25 cellular contexts compared by ENCODE assay signal in the genomic region with DNA sequence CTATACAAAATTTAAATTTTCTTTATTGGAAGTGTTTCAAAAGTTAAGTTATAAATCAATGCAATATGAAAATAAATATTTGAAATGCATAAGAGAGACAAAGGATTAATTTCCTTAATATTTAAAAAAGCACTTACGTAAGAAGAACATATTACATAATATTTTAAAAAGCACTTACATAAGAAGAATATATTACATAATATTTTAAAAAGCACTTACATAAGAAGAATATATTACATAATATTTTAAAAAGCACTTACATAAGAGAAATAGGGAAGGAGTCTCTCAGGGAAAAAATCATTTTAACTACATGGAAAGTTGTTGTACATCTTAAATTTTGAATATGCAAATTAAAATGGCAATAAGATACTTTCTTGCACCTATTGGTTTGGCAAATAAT. TPM values are rescaled to one million over a fixed set of nuclear protein-coding genes. Genes with fewer than 3 reads are reported as not detected.
A peak's percentile ranks its signal among the peaks of the same experiment; 100 is the strongest.
DNase-seq lines count a peak whose midpoint lies in the region; ATAC-seq, FAIRE-seq and TF ChIP-seq lines count a peak whose summit lies in the region.
"Had no signal": no experiment of that assay in that cellular context is flagged by ENCODE, and none has a peak within 500 bp of the region (broad histone marks: within the 10 kb centered on the region; RNA-seq: fewer than 3 reads in every experiment).

No MANE protein-coding gene starts in this region.

- no TSS peak for BruUV-seq in K562 (replicated peaks; lab: Mats Ljungman, UMichigan)

- POLR2A ChIA-PET in K562 (lab: Yijun Ruan, JAX) = no interaction called here

- no peak overlapping the region for H3K9ac ChIP-seq in K562 (ENCODE audit: insufficient read depth in 1 of 2, low read depth in 2 of 2, low read length in 2 of 2)
- H3K9ac ChIP-seq: GM23248 had no signal

- CTCF ChIA-PET in K562 (lab: Yijun Ruan, JAX; ENCODE audit: low intra/inter-chr PET ratio) = no interaction called here

- in situ Hi-C loops in K562 (cut with MboI) = no loop called here

- H3K27me3 ChIP-seq in K562 (ENCODE audit: control insufficient read depth in 2 of 2, insufficient read depth in 2 of 2, low read length in 2 of 2) = no peaks in the 10 kb centered on the region
- H3K27me3 ChIP-seq in small intestine (ENCODE audit: control insufficient read depth in 2 of 2, insufficient read depth in 2 of 2, low read length in 2 of 2) = no peaks in the 10 kb centered on the region
- H3K27me3 ChIP-seq: BE2C had no signal

- H3K4me2 ChIP-seq in K562 (ENCODE audit: insufficient read depth, low read length) = no peak overlapping the region

- H3K4me3 ChIP-seq in K562 (no peak overlapping the region), small intestine (ENCODE audit: low read depth in 1 of 2, low read length in 2 of 2) (no peak overlapping the region)
- H3K4me3 ChIP-seq: GM23248, HAP-1 had no signal

- FAIRE-seq in K562 (lab: Jason Lieb, UNC) = no peak
- FAIRE-seq in islet of Langerhans (lab: Jason Lieb, UNC) = peak; percentile 91
- peak; percentile 98 for FAIRE-seq in small intestine (lab: Jason Lieb, UNC)
- FAIRE-seq: GM12892, GM18507, HTR-8/SVneo had no signal

- intact Hi-C loops in K562 (cut with micrococcal nuclease) = no loop called here

- no peak overlapping the region for H3K27ac ChIP-seq in K562 (ENCODE audit: extremely low read depth, low read depth, low read length)
- no peak overlapping the region for H3K27ac ChIP-seq in small intestine (ENCODE audit: low read depth in 1 of 2, low read length in 1 of 2)
- H3K27ac ChIP-seq: GM23248 had no signal

- H3K9me3 ChIP-seq in K562 (replicated peaks; ENCODE audit: control insufficient read depth, insufficient read depth, low read depth, low read length) = no peaks in the 10 kb centered on the region
- no peaks in the 10 kb centered on the region for H3K9me3 ChIP-seq in small intestine (ENCODE audit: control insufficient read depth, low read depth)
- H3K9me3 ChIP-seq: BE2C, HAP-1 had no signal

- H3K36me3 ChIP-seq in K562 (ENCODE audit: control insufficient read depth, insufficient read depth, low read length) (no peaks in the 10 kb centered on the region), small intestine (ENCODE audit: control insufficient read depth in 2 of 2, insufficient read depth in 2 of 2, low read length in 2 of 2) (no peaks in the 10 kb centered on the region)
- H3K36me3 ChIP-seq: BE2C, HAP-1 had no signal

- no peaks in the 10 kb centered on the region for H4K20me1 ChIP-seq in K562 (replicated peaks; ENCODE audit: control insufficient read depth, insufficient read depth, low read length)

- no peak for TF ChIP-seq EP300 in K562 (IDR thresholded peaks at IDR 0.05; ENCODE audit: low read length)

- no peak for TF ChIP-seq RAD21 in K562 (CRISPR knock-in tag; conservative IDR thresholded peaks at IDR 0.05 in 1 of 2, IDR thresholded peaks at IDR 0.05 in 1 of 2)

- TF ChIP-seq CTCF in K562 (IDR thresholded peaks at IDR 0.05 in 2 of 3, conservative IDR thresholded peaks at IDR 0.05 in 1 of 3; ENCODE audit: insufficient read depth in 2 of 3, low read depth in 1 of 3, low read length in 3 of 3) (no peak), GM10266 (IDR thresholded peaks at IDR 0.05; ENCODE audit: control insufficient read depth, insufficient read depth, low read depth, missing control alignments) (no peak)

- H3K9me1 ChIP-seq in K562 (ENCODE audit: control insufficient read depth, insufficient read depth, low read length) = no peaks in the 10 kb centered on the region

- H2AFZ ChIP-seq in K562 (ENCODE audit: low read depth, low read length) = no peak overlapping the region
- H2AFZ ChIP-seq: GM23248 had no signal

- H3K4me1 ChIP-seq in K562 (replicated peaks in 1 of 2; ENCODE audit: control insufficient read depth in 2 of 2, insufficient read depth in 2 of 2, low read length in 2 of 2) (peaks cover 0 to 16% of the 10 kb centered on the region in 2 experiments; a peak in 2 of 5 replicates), small intestine (ENCODE audit: control insufficient read depth in 2 of 2, insufficient read depth in 1 of 2, low read depth in 1 of 2, low read length in 1 of 2) (no peaks in the 10 kb centered on the region)
- H3K4me1 ChIP-seq: BE2C had no signal

- no peak for TF ChIP-seq POLR2A in K562 (conservative IDR thresholded peaks at IDR 0.05)

- WGBS in K562 (ENCODE audit: insufficient coverage, low coverage, missing lambda C conversion rate) = 57% methylated on average over 1 of the region's 1 CpG
- 77 to 92% (median 89%) methylated on average over 1 of the region's 1 CpG for WGBS in small intestine, 3 donors

- no peaks in the 10 kb centered on the region for H3K79me2 ChIP-seq in K562 (ENCODE audit: control insufficient read depth, insufficient read depth, low read length)

- ATAC-seq in K562 = no peak
- no peak for ATAC-seq in HG02852 (IDR thresholded peaks at IDR 0.05; ENCODE audit: unreplicated experiment)

- DNase-seq in NOMO-1 treated with DMSO at 0.1 percent for 48 hours (lab: John Stamatoyannopoulos, UW; ENCODE audit: unreplicated experiment) (peak; percentile 18), NOMO-1 treated with dmso at 0.1 percent for 144 hours (lab: John Stamatoyannopoulos, UW; ENCODE audit: unreplicated experiment) (no peak), K562 (ENCODE audit: extremely low read depth in 1 of 4, low spot score in 3 of 4) (no peak), small intestine (no peak), GM10266 (ENCODE audit: extremely low spot score) (no peak), SIG-M5 (lab: John Stamatoyannopoulos, UW) (no peak)
- DNase-seq: 8988T; BE2C; C1 segment of cervical spinal cord; CD4-positive, CD25-positive, alpha-beta regulatory T cell; CD8-positive, alpha-beta memory T cell; COR-L47; DMS 273 treated with DMSO at 0.1 percent for 48 hours; DMS53; DND-41; EL; GM23248; IMR-90 had no signal

TF ChIP-seq in K562, 482 proteins besides CTCF, POLR2A, EP300 and RAD21:
- TF ChIP-seq CEBPB (tag; IDR thresholded peaks at IDR 0.05) (peak; percentile 64), CEBPG (CRISPR knock-in tag; IDR thresholded peaks at IDR 0.05) (no peak), CEBPG (tag; conservative IDR thresholded peaks at IDR 0.05 in 1 of 2, IDR thresholded peaks at IDR 0.05 in 1 of 2) (peak in 1 of 2 experiments; percentile 89; a peak in 2 of 4 replicates), ZEB2 (IDR thresholded peaks at IDR 0.05) (no peak), NCOA1 (IDR thresholded peaks at IDR 0.05; ENCODE audit: low read depth) (no peak)

RNA-seq across cellular contexts. Expression of a gene that starts 17.4 kb away (rescaled TPM):
- not detected in 2 replicates for total RNA-seq in K562 (2011; cell fraction: chromatin; rRNA removed; ENCODE audit: low replicate concordance)
- total RNA-seq in K562 (2011; cell fraction: nucleolus; rRNA removed) = 0.13 TPM in 1 of 2 replicates, not detected in the other
- 0.22 TPM in 1 of 2 replicates, not detected in the other for total RNA-seq in K562 (2011; cell fraction: nucleoplasm; rRNA removed)
- total RNA-seq in K562 (2014; rRNA removed) (0.05 and 0.08 TPM in 2 replicates), K562 (2014; rRNA removed; fragmentation: Illumina TruSeq; extraction: Trizol) (0.11 and 0.16 TPM in 2 replicates), K562 (2015; rRNA removed; fragmentation: Illumina TruSeq; extraction: Trizol) (0.04 and 0.07 TPM in 2 replicates), K562 (2021) (0.18 and 0.27 TPM in 2 replicates)
- polyA plus RNA-seq in K562 (2011; rRNA removed) (0.18 and 0.47 TPM in 2 replicates), K562 (2014; fragmentation: Illumina TruSeq; extraction: Trizol) (0.07 and 0.18 TPM in 2 replicates), K562 (2014; fragmentation: Nextera tagmentation; extraction: Ambion mirVana) (under 1 TPM; 0.03 to 0.04 TPM), K562 (2014; rRNA removed) (0.08 and 0.09 TPM in 2 replicates), small intestine (10 to 100 TPM in 1 of 3 donors, 1 to 10 TPM in 2; 4.7 to 10.3 (median 6.0) TPM)
- polyA plus RNA-seq in K562 (2011; cell fraction: cytosol; rRNA removed) = 0.18 TPM in 1 of 2 replicates, not detected in the other
- 0.07 and 0.76 TPM in 2 replicates for polyA plus RNA-seq in K562 (2011; cell fraction: nucleus; rRNA removed)
- polyA plus RNA-seq in K562 (2012) = 0.17 and 0.68 TPM in 2 replicates
- 0.21 and 0.69 TPM in 2 replicates for polyA minus RNA-seq in K562 (2011; rRNA and poly(A)+ RNA removed)
- not detected in 2 replicates for polyA minus RNA-seq in K562 (2011; cell fraction: cytosol; rRNA and poly(A)+ RNA removed)
- 0.22 TPM in 1 of 2 replicates, not detected in the other for polyA minus RNA-seq in K562 (2011; cell fraction: nucleus; rRNA and poly(A)+ RNA removed)
- polyA plus RNA-seq: CD4-positive, CD25-positive, alpha-beta regulatory T cell had no signal

RNA-seq across cellular contexts. Expression of a gene that starts 58.9 kb away (rescaled TPM):
- total RNA-seq in K562 (2011; cell fraction: chromatin; rRNA removed; ENCODE audit: low replicate concordance) = not detected in 2 replicates
- not detected in 2 replicates for total RNA-seq in K562 (2011; cell fraction: nucleolus; rRNA removed)
- total RNA-seq in K562 (2011; cell fraction: nucleoplasm; rRNA removed) = not detected in 2 replicates
- total RNA-seq in K562 (2014; rRNA removed) (not detected in 2 replicates), K562 (2014; rRNA removed; fragmentation: Illumina TruSeq; extraction: Trizol) (not detected in 2 replicates), K562 (2015; rRNA removed; fragmentation: Illumina TruSeq; extraction: Trizol) (not detected in 2 replicates), K562 (2021) (not detected in 2 replicates)
- polyA plus RNA-seq in K562 (2011; rRNA removed) (0.07 TPM in 1 of 2 replicates, not detected in the other), K562 (2014; fragmentation: Illumina TruSeq; extraction: Trizol) (not detected in 2 replicates), K562 (2014; fragmentation: Nextera tagmentation; extraction: Ambion mirVana) (not detected), K562 (2014; rRNA removed) (not detected in 2 replicates), small intestine (not detected)
- polyA plus RNA-seq in K562 (2011; cell fraction: cytosol; rRNA removed) = not detected in 2 replicates
- 0.08 TPM in 1 of 2 replicates, not detected in the other for polyA plus RNA-seq in K562 (2011; cell fraction: nucleus; rRNA removed)
- polyA plus RNA-seq in K562 (2012) = 0.09 TPM in 1 of 2 replicates, not detected in the other
- not detected in 2 replicates for polyA minus RNA-seq in K562 (2011; rRNA and poly(A)+ RNA removed)
- polyA minus RNA-seq in K562 (2011; cell fraction: cytosol; rRNA and poly(A)+ RNA removed) = not detected in 2 replicates
- polyA minus RNA-seq in K562 (2011; cell fraction: nucleus; rRNA and poly(A)+ RNA removed) = not detected in 2 replicates
- total RNA-seq: CD4-positive, CD25-positive, alpha-beta regulatory T cell; G401; GM23248; IMR-90 had no signal
- polyA plus RNA-seq: CD4-positive, CD25-positive, alpha-beta regulatory T cell; CD8-positive, alpha-beta memory T cell; GM23248; IMR-90 had no signal
